In genomic region chr11:102580185-102580951, GRCh38 we compare ENCODE assay signal across 11 cellular contexts. TPM values are rescaled to one million over a fixed set of nuclear protein-coding genes. Genes with fewer than 3 reads are reported as not detected.
DNase-seq lines count a peak whose midpoint lies in the region; ATAC-seq and TF ChIP-seq lines count a peak whose summit lies in the region.
"Had no signal": no experiment of that assay in that cellular context is flagged by ENCODE, and none has a peak within 500 bp of the region (broad histone marks: within the 10 kb centered on the region; RNA-seq: fewer than 3 reads in every experiment).

No MANE protein-coding gene starts in this region.

- DNase-seq in Calu3: no peak
- no peak for DNase-seq in activated naive CD8-positive, alpha-beta T cell treated with anti-CD3 and anti-CD28 coated beads for 36 hours
- DNase-seq in occipital lobe (lab: John Stamatoyannopoulos, UW): no peak
- DNase-seq in glutamatergic neuron: no peak
- DNase-seq: NCI-H748 treated with DMSO at 0.1 percent for 48 hours had no signal

- H3K4me1 Mint-ChIP-seq in Calu3 (ENCODE audit: low read depth, unreplicated experiment): peaks cover 41% of the 10 kb centered on the region
- H3K4me1 Mint-ChIP-seq in activated naive CD8-positive, alpha-beta T cell treated with anti-CD3 and anti-CD28 coated beads for 36 hours: peaks cover 28% of the 10 kb centered on the region
- no peaks in the 10 kb centered on the region for H3K4me1 Mint-ChIP-seq in glutamatergic neuron (ENCODE audit: low read depth, unreplicated experiment)

- ATAC-seq in GM19025 (IDR thresholded peaks at IDR 0.05; ENCODE audit: low read depth, unreplicated experiment) (peak; percentile 51), HG02885 (IDR thresholded peaks at IDR 0.05; ENCODE audit: poor library complexity, unreplicated experiment) (peak; percentile 65), HG03095 (IDR thresholded peaks at IDR 0.05; ENCODE audit: unreplicated experiment) (no peak), HG03521 (IDR thresholded peaks at IDR 0.05; ENCODE audit: unreplicated experiment) (no peak)

- BruUV-seq in Calu3 (replicated peaks; lab: Mats Ljungman, UMichigan): no TSS peak

- intact Hi-C loops in Calu3 (cut with micrococcal nuclease; ENCODE audit: unreplicated experiment): no loop called here

- H3K4me3 Mint-ChIP-seq in Calu3 (ENCODE audit: low read depth, unreplicated experiment): no peak overlapping the region
- H3K4me3 Mint-ChIP-seq in activated naive CD8-positive, alpha-beta T cell treated with anti-CD3 and anti-CD28 coated beads for 36 hours: no peak overlapping the region
- no peak overlapping the region for H3K4me3 Mint-ChIP-seq in glutamatergic neuron (ENCODE audit: unreplicated experiment)
- H3K4me3 Mint-ChIP-seq: CD14-positive monocyte had no signal

- no peaks in the 10 kb centered on the region for H3K27me3 Mint-ChIP-seq in Calu3 (ENCODE audit: unreplicated experiment)
- H3K27me3 Mint-ChIP-seq in activated naive CD8-positive, alpha-beta T cell treated with anti-CD3 and anti-CD28 coated beads for 36 hours: no peaks in the 10 kb centered on the region
- H3K27me3 Mint-ChIP-seq in glutamatergic neuron (ENCODE audit: unreplicated experiment): no peaks in the 10 kb centered on the region

- no peak for TF ChIP-seq CTCF in Calu3 (IDR thresholded peaks at IDR 0.05; ENCODE audit: unreplicated experiment)
- TF ChIP-seq CTCF in glutamatergic neuron (IDR thresholded peaks at IDR 0.05; ENCODE audit: partially characterized antibody, unreplicated experiment): no peak

- H3K36me3 Mint-ChIP-seq in Calu3 (ENCODE audit: insufficient read depth, unreplicated experiment): peaks cover 4% of the 10 kb centered on the region
- H3K36me3 Mint-ChIP-seq in activated naive CD8-positive, alpha-beta T cell treated with anti-CD3 and anti-CD28 coated beads for 36 hours: no peaks in the 10 kb centered on the region
- no peaks in the 10 kb centered on the region for H3K36me3 Mint-ChIP-seq in glutamatergic neuron (ENCODE audit: unreplicated experiment)

- H3K27ac Mint-ChIP-seq in Calu3 (ENCODE audit: unreplicated experiment) (peak overlapping the region; percentile 37), glutamatergic neuron (ENCODE audit: unreplicated experiment) (no peak overlapping the region)
- H3K27ac Mint-ChIP-seq in activated naive CD8-positive, alpha-beta T cell treated with anti-CD3 and anti-CD28 coated beads for 36 hours: peak overlapping the region; percentile 25
- H3K27ac Mint-ChIP-seq: CD14-positive monocyte had no signal

- no peaks in the 10 kb centered on the region for H3K9me3 Mint-ChIP-seq in Calu3 (ENCODE audit: low read depth, unreplicated experiment)
- peaks cover 3% of the 10 kb centered on the region for H3K9me3 Mint-ChIP-seq in activated naive CD8-positive, alpha-beta T cell treated with anti-CD3 and anti-CD28 coated beads for 36 hours
- no peaks in the 10 kb centered on the region for H3K9me3 Mint-ChIP-seq in glutamatergic neuron (ENCODE audit: unreplicated experiment)

- CTCF ChIA-PET in Calu3 (lab: Charles Lee): no interaction called here

RNA-seq across cellular contexts. Expression of gene MMP20, which starts 44.8 kb away (rescaled TPM):
- not detected in 2 replicates for total RNA-seq in Calu3 (2022)
- total RNA-seq in activated naive CD8-positive, alpha-beta T cell treated with anti-CD3 and anti-CD28 coated beads for 36 hours: not detected
- not detected for total RNA-seq in occipital lobe
- not detected for total RNA-seq in glutamatergic neuron (ENCODE audit: unreplicated experiment)
- total RNA-seq: T-helper 1 cell treated with Interleukin-12 subunit alpha and Interleukin-12 subunit beta and Interleukin-4 antibody, amounts not matched to agents 30 ng/mL and 1 ng/mL, for 36 hours had no signal

RNA-seq across cellular contexts. Expression of gene MMP7, which starts 49.8 kb away (rescaled TPM):
- total RNA-seq in Calu3 (2022): 95.5 and 171 TPM in 2 replicates
- not detected for total RNA-seq in activated naive CD8-positive, alpha-beta T cell treated with anti-CD3 and anti-CD28 coated beads for 36 hours
- 0.47 TPM for total RNA-seq in occipital lobe
- not detected for total RNA-seq in glutamatergic neuron (ENCODE audit: unreplicated experiment)
- total RNA-seq: T-helper 1 cell treated with Interleukin-12 subunit alpha and Interleukin-12 subunit beta and Interleukin-4 antibody, amounts not matched to agents 30 ng/mL and 1 ng/mL, for 36 hours had no signal

Comparison
In these comparisons a context has a peak if more than half of its experiments do, and no peak if none do; other contexts are left out.
1. ATAC-seq: peak in GM19025 (single experiment) and HG02885 (single experiment); none in HG03095 (single experiment) and HG03521 (single experiment).
2. RNA of gene MMP7, which starts 49.8 kb away (total RNA-seq): 95.5 to 171 TPM in Calu3; 0.47 TPM in occipital lobe (single experiment), not detected in activated naive CD8-positive, alpha-beta T cell treated with anti-CD3 and anti-CD28 coated beads for 36 hours and not detected in glutamatergic neuron (single experiment); every median in the first group is over 10 times any median in the second.